In genomic region chr20:36540551-36541211, GRCh38 we compare ENCODE assay signal across 10 cellular contexts. TPM values are rescaled to one million over a fixed set of nuclear protein-coding genes. Genes with fewer than 3 reads are reported as not detected.
A peak's percentile ranks its signal among the peaks of the same experiment; 100 is the strongest.
DNase-seq lines count a peak whose midpoint lies in the region; ATAC-seq and TF ChIP-seq lines count a peak whose summit lies in the region.
"Had no signal": no experiment of that assay in that cellular context is flagged by ENCODE, and none has a peak within 500 bp of the region (broad histone marks: within the 10 kb centered on the region; RNA-seq: fewer than 3 reads in every experiment).

No MANE protein-coding gene starts in this region.

- peak overlapping the region; percentile 87 for H4K8ac ChIP-seq in trophoblast cell (ENCODE audit: low read depth, low read length)

- peak overlapping the region; percentile 89 for H3K9ac ChIP-seq in trophoblast cell (ENCODE audit: low read length)

- DNase-seq in BJ (ENCODE audit: low read depth): no peak
- peak in 3 of 7 donors; percentile 38 to 57 (median 52) for DNase-seq in adrenal gland
- no peak for DNase-seq in right atrium auricular region (ENCODE audit: low spot score)
- no peak for DNase-seq in trophoblast cell
- DNase-seq in NK-92 (lab: John Stamatoyannopoulos, UW; ENCODE audit: unreplicated experiment): no peak
- DNase-seq in stimulated activated naive CD4-positive, alpha-beta T cell (lab: John Stamatoyannopoulos, UW): no peak
- DNase-seq: CD8-positive, alpha-beta T cell had no signal

- H3K9me3 ChIP-seq in adrenal gland (replicated peaks in 1 of 3) (no peaks in the 10 kb centered on the region), right atrium auricular region (no peaks in the 10 kb centered on the region), trophoblast cell (ENCODE audit: insufficient read depth, low read depth, low read length) (peaks cover 3% of the 10 kb centered on the region)

- H3K4me2 ChIP-seq in trophoblast cell (ENCODE audit: low read length): peak overlapping the region; percentile 69

- H3K4ac ChIP-seq in trophoblast cell (ENCODE audit: low read depth, low read length): peak overlapping the region; percentile 77

- H3K36me3 ChIP-seq in BJ (ENCODE audit: control insufficient read depth, insufficient read depth, low read length) (peaks cover 7% of the 10 kb centered on the region), adrenal gland (replicated peaks in 1 of 2) (peaks cover 0 to 9% of the 10 kb centered on the region in 2 donors), right atrium auricular region (peaks cover 21% of the 10 kb centered on the region), trophoblast cell (ENCODE audit: control insufficient read depth in 1 of 2, insufficient read depth in 2 of 2, low read length in 2 of 2) (peaks cover 13 to 16% of the 10 kb centered on the region in 2 experiments)

- H2BK12ac ChIP-seq in trophoblast cell (ENCODE audit: low read length): peak overlapping the region; percentile 29

- ATAC-seq in HG03521 (IDR thresholded peaks at IDR 0.05; ENCODE audit: unreplicated experiment) (no peak), GM18870 (IDR thresholded peaks at IDR 0.05; ENCODE audit: unreplicated experiment) (no peak)
- ATAC-seq: activated CD4-positive, alpha-beta T cell treated with anti-CD3 and anti-CD28 coated beads for 36 hours; CD8-positive, alpha-beta T cell had no signal

- 46 to 74% (median 55%) methylated on average over 17 to 41 of the region's 41 CpGs for WGBS in adrenal gland, 4 donors
- WGBS in trophoblast cell (ENCODE audit: extremely low coverage, insufficient coverage, insufficient read length): no CpG with 5 or more reads among the region's 41 CpGs

- H4K12ac ChIP-seq in trophoblast cell (ENCODE audit: low read depth, low read length): peak overlapping the region; percentile 12

- peak overlapping the region; percentile 87 for H3K18ac ChIP-seq in trophoblast cell (ENCODE audit: low read length)

- H3K27me3 ChIP-seq in BJ (ENCODE audit: control insufficient read depth, insufficient read depth, low read length) (no peaks in the 10 kb centered on the region), adrenal gland (no peaks in the 10 kb centered on the region), right atrium auricular region (no peaks in the 10 kb centered on the region), trophoblast cell (ENCODE audit: insufficient read depth, low read length) (no peaks in the 10 kb centered on the region)

- H3K79me2 ChIP-seq in trophoblast cell (ENCODE audit: control insufficient read depth, insufficient read depth, low read length, poor library complexity): peaks cover 29% of the 10 kb centered on the region

- H3K27ac ChIP-seq in adrenal gland: peak overlapping the region in 4 of 5 donors; percentile 91 to 98 (median 95)
- H3K27ac ChIP-seq in right atrium auricular region: peak overlapping the region; percentile 97 to 98
- H3K27ac ChIP-seq in trophoblast cell (ENCODE audit: low read depth, low read length): peak overlapping the region; percentile 8

- peak overlapping the region; percentile 21 for H2AK5ac ChIP-seq in trophoblast cell (ENCODE audit: low read length)

- peak overlapping the region; percentile 93 for H4K91ac ChIP-seq in trophoblast cell (ENCODE audit: low read depth, low read length)

- H3K23ac ChIP-seq in trophoblast cell (ENCODE audit: low read length): no peak overlapping the region

- CTCF ChIA-PET in BJ (lab: Yijun Ruan, JAX): interaction anchor here (0.9 to 1.6 kb wide), 4 partner anchors 52 to 342 kb away, joined by 3 to 5 read pairs (median 4); no protein-coding TSS in a partner anchor

- H3K4me1 ChIP-seq in adrenal gland (replicated peaks in 1 of 2): peaks cover 34 to 56% of the 10 kb centered on the region in 2 donors
- peaks cover 0 to 55% of the 10 kb centered on the region in 2 donors for H3K4me1 ChIP-seq in right atrium auricular region
- H3K4me1 ChIP-seq in trophoblast cell (ENCODE audit: control insufficient read depth in 1 of 2, insufficient read depth in 2 of 2, low read length in 2 of 2): peaks cover 29 to 30% of the 10 kb centered on the region in 2 experiments

- TF ChIP-seq CTCF in BJ (IDR thresholded peaks at IDR 0.05; ENCODE audit: insufficient read depth, low read depth, low read length): no peak
- TF ChIP-seq CTCF in adrenal gland (IDR thresholded peaks at IDR 0.05): no peak
- TF ChIP-seq CTCF in right atrium auricular region (IDR thresholded peaks at IDR 0.05): no peak

- H2AFZ ChIP-seq in trophoblast cell (ENCODE audit: insufficient read depth, low read length, poor library complexity): peak overlapping the region; percentile 73

- intact Hi-C loops in adrenal gland (cut with DNase I): no loop called here

- peak overlapping the region; percentile 73 for H2BK5ac ChIP-seq in trophoblast cell (ENCODE audit: low read depth, low read length, poor library complexity)

- peak overlapping the region; percentile 99 for H3K4me3 ChIP-seq in BJ (ENCODE audit: low read depth, low read length)
- peak overlapping the region in 2 of 4 donors; percentile 77 to 95 for H3K4me3 ChIP-seq in adrenal gland
- peak overlapping the region; percentile 86 to 93 for H3K4me3 ChIP-seq in right atrium auricular region
- H3K4me3 ChIP-seq in trophoblast cell (ENCODE audit: low read depth, low read length): peak overlapping the region; percentile 89

- peaks cover 26% of the 10 kb centered on the region for H3K79me1 ChIP-seq in trophoblast cell (ENCODE audit: low read length)

- peak overlapping the region; percentile 79 for H2BK120ac ChIP-seq in trophoblast cell (ENCODE audit: insufficient read depth, low read length, poor library complexity)

- H3K14ac ChIP-seq in trophoblast cell (ENCODE audit: low read length): peak overlapping the region; percentile 83

- POLR2A ChIA-PET in BJ (lab: Charles Lee): no interaction called here

- no peak for TF ChIP-seq POLR2A in adrenal gland (IDR thresholded peaks at IDR 0.05)

RNA-seq across cellular contexts. Expression of gene MYL9, which starts 0.6 kb away (rescaled TPM):
- polyA plus RNA-seq in BJ (2011; rRNA removed) (445 and 673 TPM in 2 replicates), adrenal gland (1,000 to 10,000 TPM in 2 of 3 donors, 100 to 1,000 TPM in 1; 891 to 1,967 (median 1,739) TPM)
- 572 and 608 TPM in 2 replicates for polyA minus RNA-seq in BJ (2011; rRNA and poly(A)+ RNA removed)
- total RNA-seq in adrenal gland (1,000 to 10,000 TPM in 3 of 8 donors, 100 to 1,000 TPM in 5; 241 to 1,128 (median 564) TPM), right atrium auricular region (100 to 1,000 TPM; 558 to 602 TPM)
- polyA plus RNA-seq in trophoblast cell (2013): 728 and 737 TPM in 2 replicates
- total RNA-seq: CD8-positive, alpha-beta T cell had no signal

RNA-seq across cellular contexts. Expression of gene TGIF2, which starts 32.7 kb away (rescaled TPM):
- polyA plus RNA-seq in BJ (2011; rRNA removed) (8.3 and 10.8 TPM in 2 replicates), adrenal gland (1 to 10 TPM; 3.4 to 5.8 (median 4.4) TPM)
- 9.2 and 15.1 TPM in 2 replicates for polyA minus RNA-seq in BJ (2011; rRNA and poly(A)+ RNA removed)
- total RNA-seq in adrenal gland (10 to 100 TPM in 7 of 8 donors, 1 to 10 TPM in 1; 3.7 to 17.9 (median 11.7) TPM), right atrium auricular region (10 to 100 TPM in 1 of 2 donors, 1 to 10 TPM in 1; 8.9 to 10.7 TPM)
- 23.0 and 25.3 TPM in 2 replicates for polyA plus RNA-seq in trophoblast cell (2013)

Comparison
In these comparisons a context has a peak if more than half of its experiments do, and no peak if none do; other contexts are left out.
1. H3K27ac ChIP-seq: peak in every context shown above with its lines; median percentile 98 in right atrium auricular region; 95 in adrenal gland; 8 in trophoblast cell.